In the genomic region with DNA sequence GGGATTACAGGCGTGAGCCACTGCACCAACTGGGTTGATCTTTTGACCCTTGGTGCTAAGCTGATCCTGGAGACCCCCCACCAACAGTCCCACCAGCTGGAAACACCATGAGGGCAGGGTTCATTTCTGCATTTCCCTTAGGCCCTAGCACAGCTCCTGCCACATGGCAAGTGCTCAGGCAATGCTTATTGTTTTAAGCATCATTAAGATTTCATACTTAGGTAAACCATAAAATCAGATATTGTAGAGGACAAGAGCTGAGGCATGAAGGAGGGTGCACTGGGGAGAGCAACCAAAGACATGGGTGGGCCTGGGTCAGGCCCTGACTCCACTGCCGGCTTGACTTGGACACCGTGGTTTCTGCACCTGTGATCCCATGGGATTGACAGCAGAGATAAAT, we compare ENCODE assay signal across 29 cellular contexts. TPM values are rescaled to one million over a fixed set of nuclear protein-coding genes. Genes with fewer than 3 reads are reported as not detected.
"Had no signal": no experiment of that assay in that cellular context is flagged by ENCODE, and none has a peak within 500 bp of the region (broad histone marks: within the 10 kb centered on the region; RNA-seq: fewer than 3 reads in every experiment).

No MANE protein-coding gene starts in this region.

- H3K9me3 ChIP-seq: adrenal gland, body of pancreas, esophagus muscularis mucosa, gastrocnemius medialis had no signal

- H3K27me3 ChIP-seq: body of pancreas, gastrocnemius medialis had no signal

- ATAC-seq: activated CD8-positive, alpha-beta T cell treated with anti-CD3 and anti-CD28 coated beads for 36 hours; activated naive CD8-positive, alpha-beta T cell treated with anti-CD3 and anti-CD28 coated beads, Interleukin-2, amount 50 U/mL, for 24 hours; activated T-cell treated with anti-CD3 and anti-CD28 coated beads, Interleukin-2, amount 50 U/mL, for 4 hours; activated T-helper 17 cell treated with anti-CD3 and anti-CD28 coated beads, Interleukin-2, amount 50 U/mL, for 72 hours; body of pancreas; effector memory CD8-positive, alpha-beta T cell; foreskin keratinocyte; gastrocnemius medialis had no signal

- H3K4me3 ChIP-seq: adrenal gland, body of pancreas, esophagus muscularis mucosa, gastrocnemius medialis had no signal

- H3K4me1 ChIP-seq: adrenal gland, foreskin keratinocyte had no signal

- H3K27ac ChIP-seq: adrenal gland, body of pancreas, esophagus muscularis mucosa, foreskin keratinocyte, gastrocnemius medialis had no signal

- DNase-seq: activated CD4-positive, alpha-beta T cell treated with anti-CD3 and anti-CD28 coated beads for 4 hours; activated CD4-positive, alpha-beta T cell treated with anti-CD3 and anti-CD28 coated beads, Interleukin-2, amount 50 U/mL, for 1 hour; activated CD4-positive, alpha-beta T cell treated with anti-CD3 and anti-CD28 coated beads, Interleukin-2, amount 50 U/mL, for 48 hours; activated CD4-positive, CD25-positive, alpha-beta regulatory T cell; activated CD4-positive, CD25-positive, alpha-beta regulatory T cell treated with anti-CD3 and anti-CD28 coated beads, Interleukin-2, amount 50 U/mL, for 72 hours; activated CD8-positive, alpha-beta memory T cell treated with anti-CD3 and anti-CD28 coated beads for 24 hours; activated CD8-positive, alpha-beta T cell treated with anti-CD3 and anti-CD28 coated beads for 36 hours; activated naive CD4-positive, alpha-beta T cell treated with anti-CD3 and anti-CD28 coated beads for 36 hours; activated naive CD8-positive, alpha-beta T cell treated with anti-CD3 and anti-CD28 coated beads for 36 hours; activated naive CD8-positive, alpha-beta T cell treated with anti-CD3 and anti-CD28 coated beads, Interleukin-2, amount 50 U/mL, for 24 hours; activated T-cell treated with anti-CD3 and anti-CD28 coated beads, Interleukin-2, amount 50 U/mL, for 4 hours; adrenal gland; amygdala; aorta; body of pancreas; caudate nucleus; cortex of kidney; dermis blood vessel endothelial cell; effector CD4-positive, alpha-beta T cell; effector memory CD8-positive, alpha-beta T cell; erythroblast; foreskin keratinocyte; gastrocnemius medialis; glutamatergic neuron; T-helper 1 cell; T-helper 2 cell had no signal

- H3K36me3 ChIP-seq: adrenal gland, esophagus muscularis mucosa, gastrocnemius medialis had no signal

RNA-seq across cellular contexts. Expression of a gene that starts 17.7 kb away (rescaled TPM):
- total RNA-seq: chondrocyte, foreskin keratinocyte had no signal
- polyA plus RNA-seq: foreskin keratinocyte had no signal

RNA-seq across cellular contexts. Expression of a gene that starts 25.3 kb away (rescaled TPM):
- total RNA-seq: activated CD8-positive, alpha-beta T cell treated with anti-CD3 and anti-CD28 coated beads for 36 hours; activated naive CD8-positive, alpha-beta T cell treated with anti-CD3 and anti-CD28 coated beads for 36 hours; activated T-cell treated with anti-CD3 and anti-CD28 coated beads, Interleukin-2, amount 50 U/mL, for 4 hours; activated T-helper 17 cell treated with anti-CD3 and anti-CD28 coated beads, Interleukin-2, amount 50 U/mL, for 72 hours; chondrocyte; foreskin keratinocyte had no signal
- polyA plus RNA-seq: foreskin keratinocyte had no signal

RNA-seq across cellular contexts. Expression of a gene that starts 36.2 kb away (rescaled TPM):
- total RNA-seq: activated CD8-positive, alpha-beta T cell treated with anti-CD3 and anti-CD28 coated beads for 36 hours; activated naive CD4-positive, alpha-beta T cell treated with anti-CD3 and anti-CD28 coated beads for 36 hours; activated naive CD8-positive, alpha-beta T cell treated with anti-CD3 and anti-CD28 coated beads for 36 hours; activated T-cell treated with anti-CD3 and anti-CD28 coated beads, Interleukin-2, amount 50 U/mL, for 4 hours; activated T-helper 17 cell treated with anti-CD3 and anti-CD28 coated beads, Interleukin-2, amount 50 U/mL, for 72 hours; adrenal gland; aorta; body of pancreas; chondrocyte; dermis blood vessel endothelial cell; esophagus muscularis mucosa; foreskin keratinocyte had no signal
- polyA plus RNA-seq: aorta, foreskin keratinocyte had no signal
